Comparison of ENCODE assay signal across 8 cellular contexts in genomic region chr20:38649275-38649891, GRCh38. TPM values are rescaled to one million over a fixed set of nuclear protein-coding genes. Genes with fewer than 3 reads are reported as not detected.
DNase-seq lines count a peak whose midpoint lies in the region; ATAC-seq and TF ChIP-seq lines count a peak whose summit lies in the region.

No MANE protein-coding gene starts in this region.

- H3K9ac ChIP-seq in smooth muscle cell (ENCODE audit: low read depth) = no peak overlapping the region

- peak; percentile 37 for DNase-seq in A673 (ENCODE audit: low spot score)
- peak; percentile 42 for DNase-seq in NCI-H748 treated with DMSO at 0.1 percent for 48 hours (lab: John Stamatoyannopoulos, UW)
- peak; percentile 37 for DNase-seq in epithelial cell of esophagus (ENCODE audit: low read depth)
- DNase-seq in smooth muscle cell (lab: John Stamatoyannopoulos, UW; ENCODE audit: unreplicated experiment) = no peak
- no peak for DNase-seq in omental fat pad (ENCODE audit: low spot score)
- no peak for DNase-seq in stimulated activated naive CD4-positive, alpha-beta T cell treated with Interleukin-2 at 50 U/mL for 16 hours (lab: John Stamatoyannopoulos, UW)

- TF ChIP-seq CTCF in A673 (conservative IDR thresholded peaks at IDR 0.05; ENCODE audit: low read depth, low read length) = peak; percentile 55
- peak; percentile 62 for TF ChIP-seq CTCF in GM12875 (IDR thresholded peaks at IDR 0.05; ENCODE audit: borderline replicate concordance, insufficient read depth, low read depth, low read length)
- TF ChIP-seq CTCF in epithelial cell of esophagus (IDR thresholded peaks at IDR 0.05; ENCODE audit: insufficient read depth, low read depth, low read length, missing control alignments) = peak; percentile 56
- TF ChIP-seq CTCF in smooth muscle cell (IDR thresholded peaks at IDR 0.05; ENCODE audit: borderline replicate concordance, insufficient read depth, poor library complexity, severe bottlenecking) = peak; percentile 33
- no peak for TF ChIP-seq CTCF in omental fat pad (IDR thresholded peaks at IDR 0.05)

- H3K9me3 ChIP-seq in A673 (ENCODE audit: low read depth, low read length, poor library complexity, severe bottlenecking) (no peaks in the 10 kb centered on the region), smooth muscle cell (replicated peaks; ENCODE audit: low read depth) (no peaks in the 10 kb centered on the region)

- WGBS in smooth muscle cell (ENCODE audit: low lambda C conversion rate) = 41% methylated on average over 10 of the region's 10 CpGs

- no peak overlapping the region for H2AFZ ChIP-seq in smooth muscle cell (ENCODE audit: low read depth)

- BruUV-seq in A673 (replicated peaks; lab: Mats Ljungman, UMichigan) = no TSS peak

- intact Hi-C loops in A673 (cut with micrococcal nuclease; ENCODE audit: unreplicated experiment) = loop anchor here (5.0 kb wide), 2 partner anchors 83 to 398 kb away; no protein-coding TSS in a partner anchor

- POLR2A ChIA-PET in A673 (lab: Charles Lee; ENCODE audit: low non-redundant PET) = no interaction called here

- H3K36me3 ChIP-seq in A673 (ENCODE audit: insufficient read depth, low read length, poor library complexity, severe bottlenecking) (no peaks in the 10 kb centered on the region), smooth muscle cell (ENCODE audit: low read depth) (no peaks in the 10 kb centered on the region)

- no peaks in the 10 kb centered on the region for H3K79me2 ChIP-seq in smooth muscle cell (ENCODE audit: low read depth)

- H3K4me3 ChIP-seq in A673 (ENCODE audit: low read depth, low read length, poor library complexity, severe bottlenecking) = no peak overlapping the region
- H3K4me3 ChIP-seq in GM12875 (ENCODE audit: low read depth, low read length) = no peak overlapping the region
- H3K4me3 ChIP-seq in epithelial cell of esophagus (ENCODE audit: low read length) = no peak overlapping the region
- no peak overlapping the region for H3K4me3 ChIP-seq in smooth muscle cell

- CTCF ChIA-PET in A673 (lab: Charles Lee) = interaction anchor here (1.0 to 1.3 kb wide), 2 partner anchors 79 to 102 kb away, joined by 3 read pairs; no protein-coding TSS in a partner anchor

- H3K4me1 ChIP-seq in A673 (ENCODE audit: insufficient read depth, low read length, poor library complexity, severe bottlenecking) (no peaks in the 10 kb centered on the region), smooth muscle cell (ENCODE audit: low read depth) (peaks cover 3% of the 10 kb centered on the region)

- no peaks in the 10 kb centered on the region for H4K20me1 ChIP-seq in smooth muscle cell (ENCODE audit: low read depth)

- ATAC-seq in HG02642 (IDR thresholded peaks at IDR 0.05; ENCODE audit: poor library complexity, unreplicated experiment) = no peak
- ATAC-seq in omental fat pad (ENCODE audit: low FRiP score) = no peak

- H3K27me3 ChIP-seq in A673 (replicated peaks; ENCODE audit: insufficient read depth, low read depth, low read length, poor library complexity) (peaks cover 13% of the 10 kb centered on the region), smooth muscle cell (ENCODE audit: low read depth) (peaks cover 39% of the 10 kb centered on the region)

- H3K27ac ChIP-seq in A673 (ENCODE audit: low read depth, low read length, poor library complexity, severe bottlenecking) = no peak overlapping the region
- H3K27ac ChIP-seq in smooth muscle cell (ENCODE audit: low read depth) = no peak overlapping the region

- H3F3A ChIP-seq in smooth muscle cell (ENCODE audit: low read depth) = no peaks in the 10 kb centered on the region

- no peak overlapping the region for H3K4me2 ChIP-seq in smooth muscle cell

RNA-seq across cellular contexts. Expression of gene ARHGAP40, which starts 47.8 kb away (rescaled TPM):
- total RNA-seq in A673 (2021) (not detected in 2 replicates), smooth muscle cell (0.22 TPM in 2 replicates), omental fat pad (not detected)
- polyA plus RNA-seq in smooth muscle cell = 1.1 TPM in 1 of 2 replicates, not detected in the other

Comparison
In these comparisons a context has a peak if more than half of its experiments do, and no peak if none do; other contexts are left out.
1. DNase-seq: peak in A673 (single experiment), NCI-H748 treated with DMSO at 0.1 percent for 48 hours (single experiment) and epithelial cell of esophagus (single experiment); none in smooth muscle cell (single experiment), omental fat pad (single experiment) and stimulated activated naive CD4-positive, alpha-beta T cell treated with Interleukin-2 at 50 U/mL for 16 hours (single experiment).
2. CTCF ChIP-seq: peak in A673 (single experiment), GM12875 (single experiment), epithelial cell of esophagus (single experiment) and smooth muscle cell (single experiment); none in omental fat pad (0 of 3).